ENCODE assay signal across 10 cellular contexts in genomic region chr17:75693500-75694481, GRCh38. TPM values are rescaled to one million over a fixed set of nuclear protein-coding genes. Genes with fewer than 3 reads are reported as not detected.
DNase-seq lines count a peak whose midpoint lies in the region; ATAC-seq and TF ChIP-seq lines count a peak whose summit lies in the region.
"Had no signal": no experiment of that assay in that cellular context is flagged by ENCODE, and none has a peak within 500 bp of the region (broad histone marks: within the 10 kb centered on the region; RNA-seq: fewer than 3 reads in every experiment).

No MANE protein-coding gene starts in this region.

- peak overlapping the region; percentile 47 for H3K27ac ChIP-seq in colonic mucosa
- H3K27ac ChIP-seq in lung (ENCODE audit: low read depth in 1 of 2, low read length in 1 of 2): peak overlapping the region; percentile 69 to 97

- H3K27me3 ChIP-seq in colonic mucosa (no peaks in the 10 kb centered on the region), lung (ENCODE audit: control insufficient read depth, insufficient read depth) (no peaks in the 10 kb centered on the region)

- WGBS in lung, 2 donors: 67 to 80% methylated on average over 19 of the region's 19 CpGs

- ATAC-seq in Right ventricle myocardium inferior (peak; percentile 82), lung (ENCODE audit: insufficient read depth, low FRiP score) (peak; percentile 29)

- H3K4me3 ChIP-seq in colonic mucosa (no peak overlapping the region), lung (no peak overlapping the region)

- no peaks in the 10 kb centered on the region for H3K9me3 ChIP-seq in colonic mucosa
- peaks cover 0 to 2% of the 10 kb centered on the region in 2 donors for H3K9me3 ChIP-seq in lung (ENCODE audit: control insufficient read depth in 2 of 2, insufficient read depth in 1 of 2, low read length in 1 of 2)

- intact Hi-C loops in Right ventricle myocardium inferior (cut with DNase I): loop anchor here (2.0 kb wide), 1 partner anchor 59 kb away; no protein-coding TSS in a partner anchor
- intact Hi-C loops in cardiac septum (cut with DNase I): no loop called here
- intact Hi-C loops in colonic mucosa (cut with DNase I): no loop called here

- TF ChIP-seq CTCF in colonic mucosa (IDR thresholded peaks at IDR 0.05) (no peak), lung (IDR thresholded peaks at IDR 0.05; ENCODE audit: control extremely low read depth, extremely low read depth) (no peak)

- DNase-seq in Right ventricle myocardium inferior (ENCODE audit: missing footprints) (peak; percentile 82), cardiac septum (ENCODE audit: low spot score) (no peak), colonic mucosa (no peak), lung (ENCODE audit: low spot score) (peak; percentile 81), ureter (ENCODE audit: low spot score) (peak; percentile 83), NCI-H345 treated with DMSO at 0.1 percent for 48 hours (lab: John Stamatoyannopoulos, UW; ENCODE audit: unreplicated experiment) (no peak), NCI-H774 (lab: John Stamatoyannopoulos, UW) (no peak)
- no peak for DNase-seq in stimulated activated CD4-positive, alpha-beta T cell treated with anti-CD3 and anti-CD28 coated beads, Interleukin-15, amount 100 ng/mL, for 24 hours
- DNase-seq: activated B cell treated with CpG ODN at 0.5 μM for 24 hours; CD4-positive, CD25-positive, alpha-beta regulatory T cell had no signal

- no peak overlapping the region for H3K9ac ChIP-seq in colonic mucosa (ENCODE audit: low read depth in 2 of 2, low read length in 2 of 2)

- H3K36me3 ChIP-seq in colonic mucosa: no peaks in the 10 kb centered on the region
- H3K36me3 ChIP-seq in lung (ENCODE audit: control insufficient read depth in 2 of 2, insufficient read depth in 2 of 2, low read length in 2 of 2): peaks cover 0 to 51% of the 10 kb centered on the region in 2 donors

- peaks cover 1% of the 10 kb centered on the region for H3K4me1 ChIP-seq in colonic mucosa
- peaks cover 23 to 26% of the 10 kb centered on the region in 2 donors for H3K4me1 ChIP-seq in lung (ENCODE audit: control insufficient read depth in 2 of 2, insufficient read depth in 2 of 2, low read length in 2 of 2)

RNA-seq across cellular contexts. Expression of gene SAP30BP, which starts 26.7 kb away (rescaled TPM):
- total RNA-seq in Right ventricle myocardium inferior: 47.4 TPM
- 47.2 TPM for total RNA-seq in cardiac septum
- 10 to 100 TPM; 68.0 to 68.1 TPM for total RNA-seq in colonic mucosa
- 10 to 100 TPM; 46.5 to 82.9 TPM for total RNA-seq in lung
- polyA plus RNA-seq in lung: 10 to 100 TPM; 71.9 to 82.8 TPM
- 106 TPM for total RNA-seq in ureter

RNA-seq across cellular contexts. Expression of gene RECQL5, which starts 26.8 kb away (rescaled TPM):
- total RNA-seq in Right ventricle myocardium inferior (15.9 TPM), cardiac septum (11.3 TPM), colonic mucosa (10 to 100 TPM; 18.7 to 43.1 TPM), lung (10 to 100 TPM; 31.2 to 32.5 TPM), ureter (91.1 TPM)
- 10 to 100 TPM; 16.4 to 28.5 TPM for polyA plus RNA-seq in lung

RNA-seq across cellular contexts. Expression of gene ITGB4, which starts 27.5 kb away (rescaled TPM):
- 7.5 TPM for total RNA-seq in Right ventricle myocardium inferior
- total RNA-seq in cardiac septum: 5.7 TPM
- 100 to 1,000 TPM; 267 to 272 TPM for total RNA-seq in colonic mucosa
- 10 to 100 TPM; 11.1 to 47.8 TPM for total RNA-seq in lung
- polyA plus RNA-seq in lung: 10 to 100 TPM; 11.4 to 18.1 TPM
- 303 TPM for total RNA-seq in ureter
- total RNA-seq: CD4-positive, CD25-positive, alpha-beta regulatory T cell had no signal

Comparison
In these comparisons a context has a peak if more than half of its experiments do, and no peak if none do; other contexts are left out.
1. DNase-seq: peak in Right ventricle myocardium inferior (single experiment), lung (single experiment) and ureter (single experiment); none in cardiac septum (single experiment), colonic mucosa (single experiment), NCI-H345 treated with DMSO at 0.1 percent for 48 hours (single experiment), stimulated activated CD4-positive, alpha-beta T cell treated with anti-CD3 and anti-CD28 coated beads, Interleukin-15, amount 100 ng/mL, for 24 hours (single experiment) and NCI-H774 (single experiment).